Comparison of ENCODE assay signal across 12 cellular contexts in the genomic region with DNA sequence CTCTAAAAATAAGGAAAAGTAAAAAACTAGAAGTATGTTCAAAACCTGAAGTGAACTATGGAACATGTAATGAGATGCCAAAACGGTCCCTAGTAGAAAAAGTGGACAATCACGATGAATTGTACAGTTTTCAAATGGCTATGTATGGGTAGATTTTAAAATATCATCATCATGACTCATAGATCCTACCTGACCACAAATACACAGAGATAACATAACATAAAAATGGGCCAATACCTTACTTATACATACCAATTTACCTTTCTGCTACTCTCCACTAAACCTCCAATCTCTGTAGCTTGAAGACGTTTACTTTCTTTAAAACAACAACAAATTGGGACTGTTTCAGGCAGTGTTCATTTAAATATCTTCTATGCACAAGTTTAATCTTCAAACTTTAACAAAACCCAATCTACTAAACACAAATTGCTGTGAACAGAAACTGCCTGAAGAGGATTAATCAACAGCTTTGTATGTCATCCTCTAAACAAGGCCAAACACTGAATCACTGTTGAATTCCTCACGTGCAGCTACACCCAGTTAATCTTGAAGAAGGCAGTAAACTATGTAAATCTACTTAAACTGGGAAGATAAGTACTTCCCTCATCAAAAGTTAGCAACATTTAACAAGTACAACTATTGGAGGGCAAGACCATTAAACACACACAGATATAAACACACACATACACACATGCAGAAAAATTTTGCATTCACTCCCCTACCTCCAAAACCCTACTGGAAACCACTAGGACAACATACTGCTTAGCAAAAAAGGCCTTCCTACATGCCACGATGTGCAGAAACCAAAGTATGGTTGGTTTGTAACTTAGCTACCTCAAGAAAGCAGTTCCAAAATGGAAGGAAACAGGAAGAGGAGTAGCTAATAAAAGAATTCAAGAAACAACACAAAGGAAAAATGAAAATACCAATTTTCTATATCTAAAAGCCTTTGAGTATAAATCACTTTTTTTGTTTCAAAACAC.
DNase-seq lines count a peak whose midpoint lies in the region; ATAC-seq, FAIRE-seq and TF ChIP-seq lines count a peak whose summit lies in the region.
"Had no signal": no experiment of that assay in that cellular context is flagged by ENCODE, and none has a peak within 500 bp of the region (broad histone marks: within the 10 kb centered on the region; RNA-seq: fewer than 3 reads in every experiment).

No MANE protein-coding gene starts in this region.

- intact Hi-C loops in lower lobe of right lung (cut with DNase I) = no loop called here

- no peaks in the 10 kb centered on the region for H3K27me3 Mint-ChIP-seq in activated naive CD8-positive, alpha-beta T cell treated with anti-CD3 and anti-CD28 coated beads, Interleukin-2, amount 50 U/mL, for 24 hours

- H3K4me3 ChIP-seq in GM23248 = peak overlapping the region; percentile 89
- H3K4me3 ChIP-seq in lower lobe of right lung = no peak overlapping the region

- peak overlapping the region; percentile 60 for H3K27ac Mint-ChIP-seq in activated naive CD8-positive, alpha-beta T cell treated with anti-CD3 and anti-CD28 coated beads, Interleukin-2, amount 50 U/mL, for 24 hours

- no peaks in the 10 kb centered on the region for H3K9me2 ChIP-seq in GM23248 (ENCODE audit: insufficient read depth)

- peaks cover 6% of the 10 kb centered on the region; the same call in 1 of the 2 replicates for H4K20me1 ChIP-seq in GM23248 (ENCODE audit: insufficient read depth)

- H3K4me1 ChIP-seq in GM23248 (ENCODE audit: insufficient read depth) = peaks cover 72% of the 10 kb centered on the region
- H3K4me1 ChIP-seq in lower lobe of right lung = peaks cover 81% of the 10 kb centered on the region

- peak overlapping the region; percentile 86 for H3K4me3 Mint-ChIP-seq in activated naive CD8-positive, alpha-beta T cell treated with anti-CD3 and anti-CD28 coated beads, Interleukin-2, amount 50 U/mL, for 24 hours

- no peak for ATAC-seq in activated naive CD8-positive, alpha-beta T cell treated with anti-CD3 and anti-CD28 coated beads, Interleukin-2, amount 50 U/mL, for 24 hours
- ATAC-seq in lower lobe of right lung (peak in 1 of 2 donors; percentile 11), HG02571 (IDR thresholded peaks at IDR 0.05; ENCODE audit: unreplicated experiment) (no peak), GM21367 (IDR thresholded peaks at IDR 0.05; ENCODE audit: unreplicated experiment) (no peak)

- H3K4me2 ChIP-seq in GM23248 (ENCODE audit: unreplicated experiment) = peak overlapping the region; percentile 95

- peak overlapping the region; percentile 84 for H3K27ac ChIP-seq in GM23248
- H3K27ac ChIP-seq in lower lobe of right lung = peak overlapping the region; percentile 27

- H3K4me1 Mint-ChIP-seq in activated naive CD8-positive, alpha-beta T cell treated with anti-CD3 and anti-CD28 coated beads, Interleukin-2, amount 50 U/mL, for 24 hours = peaks cover 63% of the 10 kb centered on the region

- H3K36me3 Mint-ChIP-seq in activated naive CD8-positive, alpha-beta T cell treated with anti-CD3 and anti-CD28 coated beads, Interleukin-2, amount 50 U/mL, for 24 hours (ENCODE audit: low read depth) = peaks cover 2% of the 10 kb centered on the region

- no peaks in the 10 kb centered on the region for H3K9me3 ChIP-seq in GM23248 (ENCODE audit: low read depth)
- H3K9me3 ChIP-seq in lower lobe of right lung = no peaks in the 10 kb centered on the region

- H3K36me3 ChIP-seq in GM23248 (ENCODE audit: low read depth) (no peaks in the 10 kb centered on the region), lower lobe of right lung (no peaks in the 10 kb centered on the region)

- H3K27me3 ChIP-seq in GM23248 (replicated peaks; ENCODE audit: insufficient read depth) (no peaks in the 10 kb centered on the region), lower lobe of right lung (ENCODE audit: low read depth) (no peaks in the 10 kb centered on the region)

- H3K9me3 Mint-ChIP-seq in activated naive CD8-positive, alpha-beta T cell treated with anti-CD3 and anti-CD28 coated beads, Interleukin-2, amount 50 U/mL, for 24 hours = no peaks in the 10 kb centered on the region

- peaks cover 93% of the 10 kb centered on the region for H3K79me2 ChIP-seq in GM23248 (ENCODE audit: insufficient read depth)

- no peak for FAIRE-seq in GM19239 (lab: Jason Lieb, UNC)

- H3F3A ChIP-seq in GM23248 (ENCODE audit: insufficient read depth) = peaks cover 74% of the 10 kb centered on the region

- no peak overlapping the region for H2AFZ ChIP-seq in GM23248

- in situ Hi-C loops in GM23248 (cut with MboI) = no loop called here

- DNase-seq in A172 (ENCODE audit: low spot score) (peak; percentile 53), GM23248 (peak; percentile 87), lower lobe of right lung (no peak), retina (no peak), GM19239 (ENCODE audit: insufficient read length, low spot score) (no peak)
- no peak for DNase-seq in activated naive CD8-positive, alpha-beta T cell treated with anti-CD3 and anti-CD28 coated beads, Interleukin-2, amount 50 U/mL, for 24 hours
- DNase-seq: activated effector memory CD4-positive, alpha-beta T cell treated with anti-CD3 and anti-CD28 coated beads, Interleukin-2, amount 50 U/mL, for 16 hours; DMS79 treated with DMSO at 0.1 percent for 48 hours; NCI-H1105; SHP77 treated with DMSO at 0.1 percent for 48 hours had no signal

- H3K9ac ChIP-seq in GM23248 = peak overlapping the region; percentile 97

- 41 to 48% methylated on average over 5 of the region's 5 CpGs for WGBS in GM23248 (ENCODE audit: low coverage in 1 of 2, low lambda C conversion rate in 2 of 2, missing lambda C conversion rate in 2 of 2), 2 experiments

- no peak for TF ChIP-seq CTCF in lower lobe of right lung (IDR thresholded peaks at IDR 0.05)

Comparison
In these comparisons a context has a peak if more than half of its experiments do, and no peak if none do; other contexts are left out.
1. DNase-seq: peak in A172 (single experiment) and GM23248 (single experiment); none in activated naive CD8-positive, alpha-beta T cell treated with anti-CD3 and anti-CD28 coated beads, Interleukin-2, amount 50 U/mL, for 24 hours (single experiment), lower lobe of right lung (single experiment), retina (single experiment) and GM19239 (single experiment).